ENCODE assay signal across 16 cellular contexts in the genomic region with DNA sequence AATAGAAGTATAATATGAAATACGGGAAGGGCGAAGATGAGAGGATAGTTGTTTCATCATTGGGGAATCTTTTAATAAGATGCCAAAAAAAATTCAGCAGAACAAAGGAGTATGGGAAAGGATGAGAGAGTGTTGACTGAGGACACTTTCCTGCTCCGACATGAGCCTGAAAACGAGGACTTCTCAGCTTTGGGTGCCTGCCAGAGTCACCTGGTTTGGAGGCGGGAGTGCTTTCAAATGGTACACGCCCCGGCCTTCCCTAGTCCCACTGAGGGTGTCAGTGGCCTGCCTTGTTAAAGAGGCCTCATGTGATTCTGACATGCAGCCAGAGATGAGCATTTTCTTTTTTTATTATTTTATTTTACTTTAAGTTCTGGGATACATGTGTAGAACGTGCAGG.
DNase-seq lines count a peak whose midpoint lies in the region; ATAC-seq and TF ChIP-seq lines count a peak whose summit lies in the region.
"Had no signal": no experiment of that assay in that cellular context is flagged by ENCODE, and none has a peak within 500 bp of the region (broad histone marks: within the 10 kb centered on the region; RNA-seq: fewer than 3 reads in every experiment).

No MANE protein-coding gene starts in this region.

- TF ChIP-seq POLR2A in uterus (IDR thresholded peaks at IDR 0.05): no peak

- H3K36me3 Mint-ChIP-seq in activated CD8-positive, alpha-beta memory T cell treated with anti-CD3 and anti-CD28 coated beads, Interleukin-2, amount 10 ng/mL, durations not matched to agents 7 days and 5 days: no peaks in the 10 kb centered on the region

- ATAC-seq in heart right ventricle: peak in 5 of 8 donors; percentile 14 to 45 (median 33)
- ATAC-seq in right cardiac atrium: no peak
- peak; percentile 44 for ATAC-seq in left lung
- no peak for ATAC-seq in upper lobe of right lung
- no peak for ATAC-seq in activated CD8-positive, alpha-beta memory T cell treated with anti-CD3 and anti-CD28 coated beads, Interleukin-2, amount 10 ng/mL, durations not matched to agents 7 days and 5 days
- ATAC-seq: K562 had no signal

- no peak for TF ChIP-seq CTCF in heart right ventricle (IDR thresholded peaks at IDR 0.05)
- no peak for TF ChIP-seq CTCF in left lung (IDR thresholded peaks at IDR 0.05)
- no peak for TF ChIP-seq CTCF in uterus (IDR thresholded peaks at IDR 0.05)
- no peak for TF ChIP-seq CTCF in upper lobe of right lung (IDR thresholded peaks at IDR 0.05)

- H3K4me3 Mint-ChIP-seq in activated CD8-positive, alpha-beta memory T cell treated with anti-CD3 and anti-CD28 coated beads, Interleukin-2, amount 10 ng/mL, durations not matched to agents 7 days and 5 days: no peak overlapping the region
- H3K4me3 Mint-ChIP-seq: CD4-positive, alpha-beta T cell had no signal

- H3K36me3 ChIP-seq in heart right ventricle: no peaks in the 10 kb centered on the region
- H3K36me3 ChIP-seq in left lung: no peaks in the 10 kb centered on the region
- H3K36me3 ChIP-seq in uterus: no peaks in the 10 kb centered on the region
- H3K36me3 ChIP-seq in upper lobe of right lung: no peaks in the 10 kb centered on the region

- H3K27ac Mint-ChIP-seq in activated CD8-positive, alpha-beta memory T cell treated with anti-CD3 and anti-CD28 coated beads, Interleukin-2, amount 10 ng/mL, durations not matched to agents 7 days and 5 days: no peak overlapping the region
- H3K27ac Mint-ChIP-seq: CD4-positive, alpha-beta T cell had no signal

- peaks cover 0 to 33% (median 9%) of the 10 kb centered on the region in 9 donors for H3K4me1 ChIP-seq in heart right ventricle
- no peaks in the 10 kb centered on the region for H3K4me1 ChIP-seq in right cardiac atrium (ENCODE audit: control insufficient read depth, insufficient read depth, low read length)
- no peaks in the 10 kb centered on the region for H3K4me1 ChIP-seq in left lung
- H3K4me1 ChIP-seq in uterus: no peaks in the 10 kb centered on the region
- no peaks in the 10 kb centered on the region for H3K4me1 ChIP-seq in upper lobe of right lung

- H3K4me1 Mint-ChIP-seq in activated CD8-positive, alpha-beta memory T cell treated with anti-CD3 and anti-CD28 coated beads, Interleukin-2, amount 10 ng/mL, durations not matched to agents 7 days and 5 days: no peaks in the 10 kb centered on the region

- H3K27me3 ChIP-seq in heart right ventricle (no peaks in the 10 kb centered on the region), right cardiac atrium (ENCODE audit: control insufficient read depth, insufficient read depth) (no peaks in the 10 kb centered on the region), left lung (no peaks in the 10 kb centered on the region), uterus (no peaks in the 10 kb centered on the region), upper lobe of right lung (no peaks in the 10 kb centered on the region)

- 64 to 68% methylated on average over 8 of the region's 8 CpGs for WGBS in heart right ventricle, 2 donors
- WGBS in right cardiac atrium: 71% methylated on average over 8 of the region's 8 CpGs

- no peaks in the 10 kb centered on the region for H3K9me3 ChIP-seq in heart right ventricle
- H3K9me3 ChIP-seq in right cardiac atrium (ENCODE audit: control insufficient read depth, low read length): no peaks in the 10 kb centered on the region
- no peaks in the 10 kb centered on the region for H3K9me3 ChIP-seq in left lung
- no peaks in the 10 kb centered on the region for H3K9me3 ChIP-seq in uterus
- H3K9me3 ChIP-seq in upper lobe of right lung: no peaks in the 10 kb centered on the region

- no peaks in the 10 kb centered on the region for H3K27me3 Mint-ChIP-seq in activated CD8-positive, alpha-beta memory T cell treated with anti-CD3 and anti-CD28 coated beads, Interleukin-2, amount 10 ng/mL, durations not matched to agents 7 days and 5 days

- peak overlapping the region in 4 of 10 donors; percentile 9 to 45 (median 27) for H3K27ac ChIP-seq in heart right ventricle
- no peak overlapping the region for H3K27ac ChIP-seq in right cardiac atrium (ENCODE audit: low read length)
- H3K27ac ChIP-seq in left lung: no peak overlapping the region
- H3K27ac ChIP-seq in uterus: peak overlapping the region; percentile 59 to 62
- no peak overlapping the region for H3K27ac ChIP-seq in upper lobe of right lung

- intact Hi-C loops in heart right ventricle (cut with DNase I) (no loop called here), right cardiac atrium (cut with DNase I) (no loop called here), left lung (cut with DNase I) (no loop called here), uterus (cut with DNase I; ENCODE audit: low total_unique reads) (no loop called here), upper lobe of right lung (cut with DNase I) (no loop called here)

- peaks cover 5% of the 10 kb centered on the region for H3K9me3 Mint-ChIP-seq in activated CD8-positive, alpha-beta memory T cell treated with anti-CD3 and anti-CD28 coated beads, Interleukin-2, amount 10 ng/mL, durations not matched to agents 7 days and 5 days (ENCODE audit: low read depth)

- CTCF ChIA-PET in activated CD8-positive, alpha-beta memory T cell treated with anti-CD3 and anti-CD28 coated beads, Interleukin-2, amount 10 ng/mL, durations not matched to agents 7 days and 5 days (lab: Charles Lee): no interaction called here

- H3K4me3 ChIP-seq in heart right ventricle (no peak overlapping the region), right cardiac atrium (ENCODE audit: low read length) (no peak overlapping the region), left lung (no peak overlapping the region), uterus (no peak overlapping the region), upper lobe of right lung (no peak overlapping the region)
- H3K4me3 ChIP-seq: K562 had no signal

- DNase-seq in heart right ventricle: peak in 1 of 2 donors; percentile 22
- DNase-seq in right cardiac atrium: no peak
- peak; percentile 52 for DNase-seq in NCI-H2171 (lab: John Stamatoyannopoulos, UW)
- DNase-seq in left lung: no peak
- peak; percentile 42 to 58 for DNase-seq in uterus
- no peak for DNase-seq in upper lobe of right lung
- no peak for DNase-seq in activated CD8-positive, alpha-beta memory T cell treated with anti-CD3 and anti-CD28 coated beads, Interleukin-2, amount 10 ng/mL, durations not matched to agents 7 days and 5 days
- no peak for DNase-seq in UCSD-AML1 (lab: John Stamatoyannopoulos, UW; ENCODE audit: unreplicated experiment)
- DNase-seq: AML-193; CD4-positive, alpha-beta T cell; GF-D8; GOT3; NCI-H1048; NCI-H1694 treated with DMSO at 0.1 percent for 48 hours; NCI-H524 had no signal

Comparison
In these comparisons a context has a peak if more than half of its experiments do, and no peak if none do; other contexts are left out.
1. ATAC-seq: peak in heart right ventricle (5 of 8) and left lung (single experiment); none in right cardiac atrium (0 of 2), upper lobe of right lung (single experiment) and activated CD8-positive, alpha-beta memory T cell treated with anti-CD3 and anti-CD28 coated beads, Interleukin-2, amount 10 ng/mL, durations not matched to agents 7 days and 5 days (single experiment).
2. DNase-seq: peak in NCI-H2171 (single experiment) and uterus (2 of 2); none in right cardiac atrium (0 of 3), left lung (0 of 2), upper lobe of right lung (single experiment), activated CD8-positive, alpha-beta memory T cell treated with anti-CD3 and anti-CD28 coated beads, Interleukin-2, amount 10 ng/mL, durations not matched to agents 7 days and 5 days (single experiment) and UCSD-AML1 (single experiment).
3. H3K27ac ChIP-seq: peak in uterus (2 of 2); none in right cardiac atrium (single experiment), left lung (0 of 2) and upper lobe of right lung (single experiment).